ENCODE assay signal across 18 cellular contexts in the genomic region with DNA sequence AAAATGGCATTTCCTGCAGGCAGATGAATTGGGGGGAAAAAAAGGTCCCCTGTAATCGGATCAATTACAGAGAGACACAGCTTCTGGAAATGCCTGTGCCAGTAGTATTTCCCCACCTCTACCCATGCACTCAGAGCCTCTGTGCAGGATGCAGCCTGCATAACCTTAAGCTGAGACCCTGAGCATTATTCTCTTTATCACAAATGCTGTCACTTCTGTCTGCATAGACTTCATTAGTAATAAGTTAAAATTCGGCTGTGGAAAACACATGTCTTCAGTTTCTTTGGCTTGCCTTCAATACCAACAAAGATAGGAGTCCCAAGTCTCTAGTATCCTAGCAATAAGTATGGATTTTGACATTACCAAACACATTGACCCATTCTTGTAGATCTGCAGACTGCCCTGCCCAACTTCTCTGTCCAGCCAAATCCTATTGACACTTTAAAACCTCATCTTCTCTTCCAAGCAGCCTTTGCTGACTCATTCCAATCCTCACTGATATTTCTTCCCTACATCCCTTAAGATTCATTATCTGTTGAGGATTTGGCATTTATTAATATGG.
DNase-seq lines count a peak whose midpoint lies in the region; ATAC-seq, FAIRE-seq and TF ChIP-seq lines count a peak whose summit lies in the region.
"Had no signal": no experiment of that assay in that cellular context is flagged by ENCODE, and none has a peak within 500 bp of the region (broad histone marks: within the 10 kb centered on the region; RNA-seq: fewer than 3 reads in every experiment).

No MANE protein-coding gene starts in this region.

- peak overlapping the region; percentile 76 to 90 for H3K27ac ChIP-seq in thoracic aorta
- H3K27ac ChIP-seq in small intestine (ENCODE audit: low read depth in 1 of 2, low read length in 1 of 2) = no peak overlapping the region
- H3K27ac ChIP-seq: 22Rv1 had no signal

- H3K9me3 Mint-ChIP-seq in chondrocyte (ENCODE audit: low read depth) = peaks cover 4% of the 10 kb centered on the region
- H3K9me3 Mint-ChIP-seq: GM23338 had no signal

- TF ChIP-seq CTCF in chondrocyte (IDR thresholded peaks at IDR 0.05) (no peak), fibroblast of the aortic adventitia (IDR thresholded peaks at IDR 0.05; ENCODE audit: insufficient read depth, low read length) (no peak), thoracic aorta (IDR thresholded peaks at IDR 0.05) (no peak)

- H3K4me3 Mint-ChIP-seq in chondrocyte (ENCODE audit: unreplicated experiment) = peak overlapping the region; percentile 50
- H3K4me3 Mint-ChIP-seq: GM23338 had no signal

- ATAC-seq in thoracic aorta (ENCODE audit: insufficient number of reproducible peaks, low FRiP score, low read depth) = no peak
- ATAC-seq in GM19397 (IDR thresholded peaks at IDR 0.05; ENCODE audit: unreplicated experiment) = no peak
- ATAC-seq: GM23338 had no signal

- H3K27me3 Mint-ChIP-seq in chondrocyte (ENCODE audit: low read depth) = no peaks in the 10 kb centered on the region

- no peaks in the 10 kb centered on the region for H3K36me3 ChIP-seq in thoracic aorta
- H3K36me3 ChIP-seq in small intestine (ENCODE audit: control insufficient read depth in 2 of 2, insufficient read depth in 2 of 2, low read length in 2 of 2) = no peaks in the 10 kb centered on the region

- DNase-seq in NCI-H82 (lab: John Stamatoyannopoulos, UW) (peak; percentile 6), NCI-H82 treated with DMSO at 0.1 percent for 48 hours (lab: John Stamatoyannopoulos, UW; ENCODE audit: unreplicated experiment) (no peak), chondrocyte (ENCODE audit: low spot score) (no peak), fibroblast of the aortic adventitia (ENCODE audit: low read depth) (peak; percentile 82), thoracic aorta (ENCODE audit: low spot score) (no peak), small intestine (no peak)
- DNase-seq in activated CD4-positive, alpha-beta T cell treated with anti-CD3 and anti-CD28 coated beads for 48 hours = no peak
- DNase-seq: DMS79 treated with DMSO at 0.1 percent for 48 hours, NCI-H1092 treated with DMSO at 0.1 percent for 48 hours, NCI-H2081, NCI-H2171 treated with DMSO at 0.1 percent for 48 hours, NCI-H446, NCI-H526 treated with DMSO at 0.1 percent for 48 hours, SHP77 had no signal

- no peak for FAIRE-seq in small intestine (lab: Jason Lieb, UNC)
- FAIRE-seq: RCC 7860 had no signal

- H3K27ac Mint-ChIP-seq in chondrocyte (ENCODE audit: unreplicated experiment) = peak overlapping the region; percentile 92
- H3K27ac Mint-ChIP-seq: GM23338 had no signal

- H3K9me3 ChIP-seq in thoracic aorta (no peaks in the 10 kb centered on the region), small intestine (ENCODE audit: control insufficient read depth, low read depth) (no peaks in the 10 kb centered on the region)

- no peaks in the 10 kb centered on the region for H3K27me3 ChIP-seq in thoracic aorta (replicated peaks; ENCODE audit: insufficient read depth)
- H3K27me3 ChIP-seq in small intestine (ENCODE audit: control insufficient read depth in 2 of 2, insufficient read depth in 2 of 2, low read length in 2 of 2) = no peaks in the 10 kb centered on the region

- 65 to 72% (median 66%) methylated on average over 2 of the region's 2 CpGs for WGBS in small intestine, 3 donors

- H3K4me3 ChIP-seq in fibroblast of the aortic adventitia (ENCODE audit: low read depth, low read length) (no peak overlapping the region), thoracic aorta (peak overlapping the region; percentile 27), small intestine (ENCODE audit: low read depth in 1 of 2, low read length in 2 of 2) (no peak overlapping the region)
- H3K4me3 ChIP-seq: GM23338 had no signal

- peaks cover 3 to 46% of the 10 kb centered on the region in 2 donors for H3K4me1 ChIP-seq in thoracic aorta (ENCODE audit: control insufficient read depth in 1 of 2, low read depth in 2 of 2)
- no peaks in the 10 kb centered on the region for H3K4me1 ChIP-seq in small intestine (ENCODE audit: control insufficient read depth in 2 of 2, insufficient read depth in 1 of 2, low read depth in 1 of 2, low read length in 1 of 2)

- H3K4me1 Mint-ChIP-seq in chondrocyte (ENCODE audit: low read depth) = peaks cover 91% of the 10 kb centered on the region

- no peaks in the 10 kb centered on the region for H3K36me3 Mint-ChIP-seq in chondrocyte (ENCODE audit: low read depth)

Comparison
In these comparisons a context has a peak if more than half of its experiments do, and no peak if none do; other contexts are left out.
1. DNase-seq: peak in NCI-H82 (single experiment) and fibroblast of the aortic adventitia (single experiment); none in NCI-H82 treated with DMSO at 0.1 percent for 48 hours (single experiment), chondrocyte (single experiment), thoracic aorta (single experiment), activated CD4-positive, alpha-beta T cell treated with anti-CD3 and anti-CD28 coated beads for 48 hours (single experiment) and small intestine (single experiment).
2. H3K27ac ChIP-seq: peak in thoracic aorta (2 of 2); none in small intestine (0 of 2).